11 cellular contexts compared by ENCODE assay signal in genomic region chr1:108719654-108720435, GRCh38. TPM values are rescaled to one million over a fixed set of nuclear protein-coding genes. Genes with fewer than 3 reads are reported as not detected.
DNase-seq lines count a peak whose midpoint lies in the region; ATAC-seq and TF ChIP-seq lines count a peak whose summit lies in the region.
"Had no signal": no experiment of that assay in that cellular context is flagged by ENCODE, and none has a peak within 500 bp of the region (broad histone marks: within the 10 kb centered on the region; RNA-seq: fewer than 3 reads in every experiment).

No MANE protein-coding gene starts in this region.

- CTCF ChIA-PET in Calu3 (lab: Charles Lee) = no interaction called here
- CTCF ChIA-PET in activated CD8-positive, alpha-beta T cell treated with anti-CD3 and anti-CD28 coated beads, Interleukin-2, amount 10 ng/mL, durations not matched to agents 7 days and 5 days (lab: Charles Lee) = no interaction called here

- no peaks in the 10 kb centered on the region for H3K27me3 ChIP-seq in MM.1S (replicated peaks; ENCODE audit: insufficient read depth, low read length)
- no peaks in the 10 kb centered on the region for H3K27me3 ChIP-seq in neural progenitor cell
- H3K27me3 ChIP-seq: cardiac muscle cell had no signal

- H3K9me3 ChIP-seq in MM.1S (replicated peaks; ENCODE audit: insufficient read depth, low read length) (no peaks in the 10 kb centered on the region), neural progenitor cell (ENCODE audit: low read depth) (no peaks in the 10 kb centered on the region)
- H3K9me3 ChIP-seq: mucosa of descending colon had no signal

- H3K9ac ChIP-seq in MM.1S (ENCODE audit: low read length) (no peak overlapping the region), neural progenitor cell (no peak overlapping the region)

- H3K9me3 Mint-ChIP-seq in Calu3 (ENCODE audit: low read depth, unreplicated experiment) (no peaks in the 10 kb centered on the region), neural progenitor cell (no peaks in the 10 kb centered on the region)
- no peaks in the 10 kb centered on the region for H3K9me3 Mint-ChIP-seq in activated CD8-positive, alpha-beta T cell treated with anti-CD3 and anti-CD28 coated beads, Interleukin-2, amount 10 ng/mL, durations not matched to agents 7 days and 5 days (ENCODE audit: insufficient read depth)

- H3K4me1 ChIP-seq in MM.1S (ENCODE audit: low read length) (peaks cover 9% of the 10 kb centered on the region; the same call in 1 of the 2 replicates), neural progenitor cell (peaks cover 4% of the 10 kb centered on the region)

- no peaks in the 10 kb centered on the region for H4K20me1 ChIP-seq in MM.1S (ENCODE audit: insufficient read depth, low read length)
- no peaks in the 10 kb centered on the region for H4K20me1 ChIP-seq in neural progenitor cell (ENCODE audit: low read depth)

- H3K4me1 Mint-ChIP-seq in Calu3 (ENCODE audit: low read depth, unreplicated experiment) (peaks cover 14% of the 10 kb centered on the region), neural progenitor cell (peaks cover 23% of the 10 kb centered on the region)
- no peaks in the 10 kb centered on the region for H3K4me1 Mint-ChIP-seq in activated CD8-positive, alpha-beta T cell treated with anti-CD3 and anti-CD28 coated beads, Interleukin-2, amount 10 ng/mL, durations not matched to agents 7 days and 5 days (ENCODE audit: low read depth)

- TF ChIP-seq CTCF in Calu3 (IDR thresholded peaks at IDR 0.05; ENCODE audit: unreplicated experiment) = no peak
- TF ChIP-seq CTCF in MM.1S (IDR thresholded peaks at IDR 0.05; ENCODE audit: low read length) = no peak
- TF ChIP-seq CTCF in choroid plexus epithelial cell (conservative IDR thresholded peaks at IDR 0.05; ENCODE audit: low read depth, low read length) = no peak
- no peak for TF ChIP-seq CTCF in neural progenitor cell (IDR thresholded peaks at IDR 0.05)

- no peaks in the 10 kb centered on the region for H3K27me3 Mint-ChIP-seq in Calu3 (ENCODE audit: unreplicated experiment)
- peaks cover 2% of the 10 kb centered on the region for H3K27me3 Mint-ChIP-seq in neural progenitor cell (ENCODE audit: insufficient read depth, low read depth)
- peaks cover 14% of the 10 kb centered on the region for H3K27me3 Mint-ChIP-seq in activated CD8-positive, alpha-beta T cell treated with anti-CD3 and anti-CD28 coated beads, Interleukin-2, amount 10 ng/mL, durations not matched to agents 7 days and 5 days (ENCODE audit: low read depth)

- intact Hi-C loops in Calu3 (cut with micrococcal nuclease; ENCODE audit: unreplicated experiment) = no loop called here

- no peak overlapping the region for H3K4me3 Mint-ChIP-seq in Calu3 (ENCODE audit: low read depth, unreplicated experiment)
- no peak overlapping the region for H3K4me3 Mint-ChIP-seq in neural progenitor cell
- H3K4me3 Mint-ChIP-seq in activated CD8-positive, alpha-beta T cell treated with anti-CD3 and anti-CD28 coated beads, Interleukin-2, amount 10 ng/mL, durations not matched to agents 7 days and 5 days = no peak overlapping the region

- 0 out of 2 replicates have a peak overlapping the region, but pooled peaks have one; percentile 21 for H3K4me2 ChIP-seq in MM.1S (ENCODE audit: low read depth, low read length)
- H3K4me2 ChIP-seq in neural progenitor cell = no peak overlapping the region

- ATAC-seq in GM18861 (IDR thresholded peaks at IDR 0.05; ENCODE audit: unreplicated experiment) (no peak), GM19035 (IDR thresholded peaks at IDR 0.05; ENCODE audit: unreplicated experiment) (no peak)
- no peak for ATAC-seq in activated CD8-positive, alpha-beta T cell treated with anti-CD3 and anti-CD28 coated beads, Interleukin-2, amount 10 ng/mL, durations not matched to agents 7 days and 5 days
- ATAC-seq: mucosa of descending colon had no signal

- H3F3A ChIP-seq in MM.1S (ENCODE audit: insufficient read depth, low read length) = peaks cover 3% of the 10 kb centered on the region; the same call in 1 of the 2 replicates
- H3F3A ChIP-seq in neural progenitor cell (ENCODE audit: low read depth) = peaks cover 2% of the 10 kb centered on the region

- H3K27ac ChIP-seq in MM.1S (ENCODE audit: low read length) (no peak overlapping the region), neural progenitor cell (no peak overlapping the region)
- H3K27ac ChIP-seq: cardiac muscle cell had no signal

- no peaks in the 10 kb centered on the region for H3K9me2 ChIP-seq in MM.1S (replicated peaks; ENCODE audit: insufficient read depth, low read length)

- H3K27ac Mint-ChIP-seq in Calu3 (ENCODE audit: unreplicated experiment) (peak overlapping the region; percentile 6), neural progenitor cell (no peak overlapping the region)
- no peak overlapping the region for H3K27ac Mint-ChIP-seq in activated CD8-positive, alpha-beta T cell treated with anti-CD3 and anti-CD28 coated beads, Interleukin-2, amount 10 ng/mL, durations not matched to agents 7 days and 5 days

- POLR2A ChIA-PET in activated CD8-positive, alpha-beta T cell treated with anti-CD3 and anti-CD28 coated beads, Interleukin-2, amount 10 ng/mL, durations not matched to agents 7 days and 5 days (lab: Charles Lee) = no interaction called here

- H3K36me3 Mint-ChIP-seq in Calu3 (ENCODE audit: insufficient read depth, unreplicated experiment) = no peaks in the 10 kb centered on the region
- H3K36me3 Mint-ChIP-seq in neural progenitor cell = no peaks in the 10 kb centered on the region
- no peaks in the 10 kb centered on the region for H3K36me3 Mint-ChIP-seq in activated CD8-positive, alpha-beta T cell treated with anti-CD3 and anti-CD28 coated beads, Interleukin-2, amount 10 ng/mL, durations not matched to agents 7 days and 5 days (ENCODE audit: low read depth)

- H3K4me3 ChIP-seq in MM.1S (ENCODE audit: low read length) = no peak overlapping the region
- H3K4me3 ChIP-seq in choroid plexus epithelial cell (ENCODE audit: low read depth, low read length) = no peak overlapping the region
- no peak overlapping the region for H3K4me3 ChIP-seq in neural progenitor cell
- H3K4me3 ChIP-seq: cardiac muscle cell, mucosa of descending colon had no signal

- DNase-seq in Calu3 (peak; percentile 30), MM.1S (peak; percentile 8), choroid plexus epithelial cell (ENCODE audit: low read depth) (peak; percentile 76), neural progenitor cell (ENCODE audit: low spot score) (no peak), NCI-H2227 (lab: John Stamatoyannopoulos, UW; ENCODE audit: unreplicated experiment) (no peak)
- DNase-seq in activated CD8-positive, alpha-beta T cell treated with anti-CD3 and anti-CD28 coated beads, Interleukin-2, amount 10 ng/mL, durations not matched to agents 7 days and 5 days = no peak
- DNase-seq: mucosa of descending colon, NCI-H1694 had no signal

- no peaks in the 10 kb centered on the region for H3K79me2 ChIP-seq in MM.1S (ENCODE audit: low read length)
- no peaks in the 10 kb centered on the region for H3K79me2 ChIP-seq in neural progenitor cell (ENCODE audit: low read depth)

- H2AFZ ChIP-seq in MM.1S (ENCODE audit: low read length) (no peak overlapping the region), neural progenitor cell (replicated peaks) (peak overlapping the region; percentile 53)

- H3K36me3 ChIP-seq in MM.1S (replicated peaks; ENCODE audit: insufficient read depth, low read length) (no peaks in the 10 kb centered on the region), neural progenitor cell (no peaks in the 10 kb centered on the region)
- H3K36me3 ChIP-seq: cardiac muscle cell had no signal

- no TSS peak for BruUV-seq in Calu3 (replicated peaks; lab: Mats Ljungman, UMichigan)

RNA-seq across cellular contexts. Expression of gene FNDC7, which starts 7.1 kb away (rescaled TPM):
- total RNA-seq in Calu3 (2022) (not detected in 2 replicates), neural progenitor cell (ENCODE audit: low replicate concordance) (0.34 and 0.37 TPM in 2 replicates)
- total RNA-seq in activated CD8-positive, alpha-beta T cell treated with anti-CD3 and anti-CD28 coated beads, Interleukin-2, amount 10 ng/mL, durations not matched to agents 7 days and 5 days = not detected
- total RNA-seq: cardiac muscle cell, mucosa of descending colon had no signal

RNA-seq across cellular contexts. Expression of gene STXBP3, which starts 26.6 kb away (rescaled TPM):
- total RNA-seq in Calu3 (2022) (30.3 and 32.0 TPM in 2 replicates), neural progenitor cell (ENCODE audit: low replicate concordance) (63.8 and 89.8 TPM in 2 replicates)
- 10 to 100 TPM; 41.8 to 44.3 TPM for total RNA-seq in activated CD8-positive, alpha-beta T cell treated with anti-CD3 and anti-CD28 coated beads, Interleukin-2, amount 10 ng/mL, durations not matched to agents 7 days and 5 days

RNA-seq across cellular contexts. Expression of gene PRPF38B, which starts 27.7 kb away (rescaled TPM):
- total RNA-seq in Calu3 (2022) (45.7 and 47.6 TPM in 2 replicates), neural progenitor cell (ENCODE audit: low replicate concordance) (35.1 and 40.7 TPM in 2 replicates)
- total RNA-seq in activated CD8-positive, alpha-beta T cell treated with anti-CD3 and anti-CD28 coated beads, Interleukin-2, amount 10 ng/mL, durations not matched to agents 7 days and 5 days = 10 to 100 TPM; 66.8 to 69.1 TPM

RNA-seq across cellular contexts. Expression of gene HENMT1, which starts 59.0 kb away (rescaled TPM):
- total RNA-seq in Calu3 (2022) = 9.9 and 10.6 TPM in 2 replicates
- 2.6 and 3.7 TPM in 2 replicates for total RNA-seq in neural progenitor cell (ENCODE audit: low replicate concordance)
- total RNA-seq in activated CD8-positive, alpha-beta T cell treated with anti-CD3 and anti-CD28 coated beads, Interleukin-2, amount 10 ng/mL, durations not matched to agents 7 days and 5 days = 10 to 100 TPM; 38.7 to 40.5 TPM

Comparison
In these comparisons a context has a peak if more than half of its experiments do, and no peak if none do; other contexts are left out.
1. DNase-seq: peak in Calu3 (single experiment), MM.1S (single experiment) and choroid plexus epithelial cell (single experiment); none in neural progenitor cell (single experiment), NCI-H2227 (single experiment) and activated CD8-positive, alpha-beta T cell treated with anti-CD3 and anti-CD28 coated beads, Interleukin-2, amount 10 ng/mL, durations not matched to agents 7 days and 5 days (single experiment).